Comparison of ENCODE assay signal across 26 cellular contexts in genomic region chr14:70571139-70571538, GRCh38. TPM values are rescaled to one million over a fixed set of nuclear protein-coding genes. Genes with fewer than 3 reads are reported as not detected.
DNase-seq lines count a peak whose midpoint lies in the region; ATAC-seq, FAIRE-seq and TF ChIP-seq lines count a peak whose summit lies in the region.
"Had no signal": no experiment of that assay in that cellular context is flagged by ENCODE, and none has a peak within 500 bp of the region (broad histone marks: within the 10 kb centered on the region; RNA-seq: fewer than 3 reads in every experiment).

No MANE protein-coding gene starts in this region.

- no peaks in the 10 kb centered on the region for H3K9me2 ChIP-seq in GM23338 (ENCODE audit: insufficient read depth)

- H2BK15ac ChIP-seq in H1 (ENCODE audit: low read length), result no peak overlapping the region

- DNase-seq in activated T-cell treated with anti-CD3 and anti-CD28 coated beads, Interleukin-2, amount 50 U/mL, for 72 hours, result no peak
- DNase-seq in activated T-cell treated with anti-CD3 and anti-CD28 coated beads for 4 hours (no peak), GM23338 (ENCODE audit: low spot score) (peak; percentile 4), H1 (ENCODE audit: low read depth in 1 of 2, low spot score in 2 of 2) (no peak), GM13976 (ENCODE audit: low spot score) (no peak), mammary epithelial cell (no peak)
- no peak for DNase-seq in T-helper 2 cell treated with Interferon-gamma antibody and Interleukin-4, amounts not matched to agents 5 μg/mL and 100 μg/mL, for 36 hours (ENCODE audit: low spot score)
- DNase-seq: 8988T; ACHN; AML-193; BE2C; CD4-positive, alpha-beta T cell; CD8-positive, alpha-beta memory T cell; DMS 273 treated with DMSO at 0.1 percent for 48 hours; DMS79 treated with DMSO at 0.1 percent for 48 hours; GF-D8; GM23248; HFFc6 had no signal

- in situ Hi-C loops in GM13976 (cut with MboI; ENCODE audit: low sequenced_read_pairs, unreplicated experiment), result no loop called here
- in situ Hi-C loops in mammary epithelial cell (cut with MboI; ENCODE audit: low sequenced_read_pairs in 2 of 2), result no loop called here

- no peak overlapping the region for H4K8ac ChIP-seq in H1 (ENCODE audit: extremely low read depth, insufficient read depth, low read length)

- no peak overlapping the region for H4K5ac ChIP-seq in H1 (ENCODE audit: insufficient read length, low read depth, low read length)

- TF ChIP-seq CTCF in GM23338 (conservative IDR thresholded peaks at IDR 0.05; ENCODE audit: low read depth in 2 of 2) (no peak), H1 (IDR thresholded peaks at IDR 0.05; ENCODE audit: control extremely low read depth in 1 of 3, insufficient read depth in 1 of 3, low read depth in 1 of 3, low read length in 3 of 3) (no peak), GM13976 (IDR thresholded peaks at IDR 0.05; ENCODE audit: borderline replicate concordance, control extremely low read depth, extremely low read depth, insufficient read depth, missing control alignments) (no peak), mammary epithelial cell (conservative IDR thresholded peaks at IDR 0.05 in 1 of 2, IDR thresholded peaks at IDR 0.05 in 1 of 2; ENCODE audit: extremely low read depth in 1 of 2, insufficient read depth in 1 of 2, low read depth in 1 of 2, low read length in 2 of 2) (no peak)

- POLR2A ChIA-PET in H1 (lab: Charles Lee; ENCODE audit: partially characterized antibody), result no interaction called here

- dilution Hi-C loops in mammary epithelial cell (cut with HindIII; ENCODE audit: low sequenced_read_pairs), result no loop called here

- H4K91ac ChIP-seq in H1 (replicated peaks; ENCODE audit: insufficient read length, low read length), result no peak overlapping the region

- H3K4me1 Mint-ChIP-seq in activated T-cell treated with anti-CD3 and anti-CD28 coated beads, Interleukin-2, amount 50 U/mL, for 72 hours (ENCODE audit: low read depth), result peaks cover 15% of the 10 kb centered on the region
- peaks cover 14% of the 10 kb centered on the region for H3K4me1 Mint-ChIP-seq in GM23338
- H3K4me1 Mint-ChIP-seq in activated T-helper 17 cell treated with anti-CD3 and anti-CD28 coated beads, Interleukin-2, amount 50 U/mL, for 72 hours, result peaks cover 20% of the 10 kb centered on the region
- peaks cover 8% of the 10 kb centered on the region for H3K4me1 Mint-ChIP-seq in T-helper 2 cell treated with Interferon-gamma antibody and Interleukin-4, amounts not matched to agents 5 μg/mL and 100 μg/mL, for 36 hours (ENCODE audit: low read depth)
- H3K4me1 Mint-ChIP-seq: CD14-positive monocyte had no signal

- H2BK12ac ChIP-seq in H1 (ENCODE audit: low read depth, low read length), result no peak overlapping the region

- TF ChIP-seq POLR2A in H1 (IDR thresholded peaks at IDR 0.05; ENCODE audit: control extremely low read depth in 1 of 2, low read depth in 2 of 2, low read length in 2 of 2), result no peak

- H3K23ac ChIP-seq in H1 (ENCODE audit: insufficient read length), result no peak overlapping the region

- H3K4me3 Mint-ChIP-seq in activated T-cell treated with anti-CD3 and anti-CD28 coated beads, Interleukin-2, amount 50 U/mL, for 72 hours, result no peak overlapping the region
- no peak overlapping the region for H3K4me3 Mint-ChIP-seq in GM23338
- H3K4me3 Mint-ChIP-seq in activated T-helper 17 cell treated with anti-CD3 and anti-CD28 coated beads, Interleukin-2, amount 50 U/mL, for 72 hours, result no peak overlapping the region
- no peak overlapping the region for H3K4me3 Mint-ChIP-seq in T-helper 2 cell treated with Interferon-gamma antibody and Interleukin-4, amounts not matched to agents 5 μg/mL and 100 μg/mL, for 36 hours
- H3K4me3 Mint-ChIP-seq: CD14-positive monocyte; CD4-positive, alpha-beta T cell; CD8-positive, alpha-beta memory T cell; HFFc6 had no signal

- no peaks in the 10 kb centered on the region for H3K79me1 ChIP-seq in H1 (ENCODE audit: low read depth, low read length)

- CTCF ChIA-PET in H1 (lab: Charles Lee; ENCODE audit: partially characterized antibody) (no interaction called here), mammary epithelial cell (lab: Charles Lee; ENCODE audit: low non-redundant PET) (no interaction called here)

- no peak overlapping the region for H3K4me2 ChIP-seq in GM23338
- no peak overlapping the region for H3K4me2 ChIP-seq in H1 (ENCODE audit: insufficient read depth in 1 of 2, low read depth in 2 of 2, low read length in 2 of 2)
- H3K4me2 ChIP-seq in mammary epithelial cell (ENCODE audit: insufficient read depth, low read depth, low read length), result no peak overlapping the region
- H3K4me2 ChIP-seq: A549; BLaER1 treated with 17β-estradiol and CSF1 and Interleukin-3, amounts not matched to agents 10 nM and 100 nM had no signal

- intact Hi-C loops in mammary epithelial cell (cut with micrococcal nuclease), result no loop called here

- H3K4me3 ChIP-seq in GM23338 (no peak overlapping the region), H1 (ENCODE audit: extremely low read depth in 1 of 4, insufficient read depth in 2 of 4, low read depth in 3 of 4, low read length in 4 of 4) (no peak overlapping the region), mammary epithelial cell (replicated peaks in 1 of 3; ENCODE audit: insufficient read depth in 1 of 3, low read depth in 2 of 3, low read length in 3 of 3) (no peak overlapping the region)
- H3K4me3 ChIP-seq: A549; BLaER1 treated with 17β-estradiol and CSF1 and Interleukin-3, amounts not matched to agents 10 nM and 100 nM; GM23248; HAP-1 had no signal

- peaks cover 17% of the 10 kb centered on the region; the same call in 1 of the 2 replicates for H3K79me2 ChIP-seq in GM23338 (replicated peaks; ENCODE audit: insufficient read depth)
- H3K79me2 ChIP-seq in H1 (ENCODE audit: control insufficient read depth in 1 of 2, insufficient read depth in 2 of 2, low read length in 2 of 2), result peaks cover 3 to 21% of the 10 kb centered on the region in 2 experiments; a peak in 1 of 4 replicates
- H3K79me2 ChIP-seq in mammary epithelial cell (ENCODE audit: insufficient read depth, low read length), result peaks cover 13% of the 10 kb centered on the region

- H3K9ac ChIP-seq in H1 (replicated peaks in 1 of 4; ENCODE audit: extremely low read depth in 1 of 4, low read depth in 3 of 4, low read length in 3 of 4) (no peak overlapping the region), mammary epithelial cell (ENCODE audit: insufficient read depth, low read length) (no peak overlapping the region)
- H3K9ac ChIP-seq: BLaER1 treated with 17β-estradiol and CSF1 and Interleukin-3, amounts not matched to agents 10 nM and 100 nM; GM23248 had no signal

- H4K20me1 ChIP-seq in GM23338 (replicated peaks; ENCODE audit: insufficient read depth) (no peaks in the 10 kb centered on the region; the same call in 1 of the 2 replicates), H1 (replicated peaks in 1 of 2; ENCODE audit: control insufficient read depth in 1 of 2, insufficient read depth in 2 of 2, low read length in 2 of 2) (peaks cover 0 to 3% of the 10 kb centered on the region in 2 experiments), mammary epithelial cell (ENCODE audit: insufficient read depth, low read length) (no peaks in the 10 kb centered on the region)

- H3F3A ChIP-seq in GM23338 (replicated peaks; ENCODE audit: low read depth), result no peaks in the 10 kb centered on the region

- H3K36me3 ChIP-seq in GM23338 (ENCODE audit: insufficient read depth) (peaks cover under 1% of the 10 kb centered on the region), H1 (ENCODE audit: control insufficient read depth in 2 of 4, insufficient read depth in 4 of 4, low read length in 3 of 4) (peaks cover 0 to under 1% (median 0%) of the 10 kb centered on the region in 4 experiments; a peak in 1 of 8 replicates), mammary epithelial cell (ENCODE audit: insufficient read depth, low read length) (no peaks in the 10 kb centered on the region)
- H3K36me3 ChIP-seq: BE2C had no signal

- BruUV-seq in mammary epithelial cell (replicated peaks; lab: Mats Ljungman, UMichigan), result no TSS peak

- whole genome bisulfite sequencing in H1 (ENCODE audit: extremely low coverage in 1 of 2, insufficient coverage in 1 of 2, insufficient read length in 1 of 2, insufficient replicate concordance in 2 of 2, low coverage in 1 of 2, low lambda C conversion rate in 2 of 2, missing lambda C conversion rate in 1 of 2), 2 experiments, result 91% methylated on average over 2 of the region's 2 CpGs; no CpG with 5 or more reads in 1 of the 2 experiments
- 94% methylated on average over 2 of the region's 2 CpGs for WGBS in mammary epithelial cell (ENCODE audit: low coverage, missing lambda C conversion rate)

- H3K27ac Mint-ChIP-seq in activated T-cell treated with anti-CD3 and anti-CD28 coated beads, Interleukin-2, amount 50 U/mL, for 72 hours, result peak overlapping the region; percentile 35
- H3K27ac Mint-ChIP-seq in GM23338, result no peak overlapping the region
- H3K27ac Mint-ChIP-seq in activated T-helper 17 cell treated with anti-CD3 and anti-CD28 coated beads, Interleukin-2, amount 50 U/mL, for 72 hours, result peak overlapping the region; percentile 5
- no peak overlapping the region for H3K27ac Mint-ChIP-seq in T-helper 2 cell treated with Interferon-gamma antibody and Interleukin-4, amounts not matched to agents 5 μg/mL and 100 μg/mL, for 36 hours
- H3K27ac Mint-ChIP-seq: CD14-positive monocyte; CD4-positive, alpha-beta T cell; HFFc6 had no signal

- no peak overlapping the region for H3K4ac ChIP-seq in H1 (replicated peaks; ENCODE audit: insufficient read length, low read depth, low read length)

- H3K56ac ChIP-seq in H1 (replicated peaks; ENCODE audit: insufficient read length, low read depth, low read length), result no peak overlapping the region

- ATAC-seq in activated T-cell treated with anti-CD3 and anti-CD28 coated beads, Interleukin-2, amount 50 U/mL, for 72 hours (replicated peaks in 1 of 2), result no peak
- ATAC-seq in GM23338, result no peak
- ATAC-seq in activated T-helper 17 cell treated with anti-CD3 and anti-CD28 coated beads, Interleukin-2, amount 50 U/mL, for 72 hours (replicated peaks), result peak; percentile 82
- ATAC-seq: A549 had no signal

- H3K4me1 ChIP-seq in GM23338 (ENCODE audit: insufficient read depth) (peaks cover 16% of the 10 kb centered on the region), H1 (replicated peaks in 1 of 4; ENCODE audit: control insufficient read depth in 3 of 4, insufficient read depth in 4 of 4, low read length in 3 of 4) (no peaks in the 10 kb centered on the region; a peak in 2 of 7 replicates), mammary epithelial cell (ENCODE audit: insufficient read depth, low read length) (no peaks in the 10 kb centered on the region)
- H3K4me1 ChIP-seq: A549; BE2C; BLaER1 treated with 17β-estradiol and CSF1 and Interleukin-3, amounts not matched to agents 10 nM and 100 nM had no signal

- H3K9me3 ChIP-seq in H1 (ENCODE audit: insufficient read depth in 2 of 2, low read depth in 1 of 2, low read length in 1 of 2), result no peaks in the 10 kb centered on the region
- H3K9me3 ChIP-seq in mammary epithelial cell (replicated peaks; ENCODE audit: insufficient read depth, low read length), result no peaks in the 10 kb centered on the region
- H3K9me3 ChIP-seq: A549, HAP-1 had no signal

- no peak for TF ChIP-seq RAD21 in H1 (IDR thresholded peaks at IDR 0.05 in 1 of 2, conservative IDR thresholded peaks at IDR 0.05 in 1 of 2; ENCODE audit: low read depth in 2 of 2, low read length in 2 of 2)

- H3K27me3 ChIP-seq in GM23338 (ENCODE audit: insufficient read depth) (no peaks in the 10 kb centered on the region), H1 (replicated peaks in 1 of 4; ENCODE audit: control insufficient read depth in 3 of 4, extremely low read depth in 1 of 4, insufficient read depth in 3 of 4, low read length in 3 of 4) (no peaks in the 10 kb centered on the region), mammary epithelial cell (ENCODE audit: insufficient read depth, low read length) (no peaks in the 10 kb centered on the region)
- H3K27me3 ChIP-seq: BE2C; BLaER1 treated with 17β-estradiol and CSF1 and Interleukin-3, amounts not matched to agents 10 nM and 100 nM had no signal

- no peak overlapping the region for H2BK5ac ChIP-seq in H1 (ENCODE audit: low read depth, low read length)

- H3K14ac ChIP-seq in H1 (ENCODE audit: insufficient read length), result no peak overlapping the region

- H2AFZ ChIP-seq in GM23338, result no peak overlapping the region
- H2AFZ ChIP-seq in H1 (ENCODE audit: low read length), result no peak overlapping the region
- H2AFZ ChIP-seq in mammary epithelial cell (ENCODE audit: low read depth, low read length), result no peak overlapping the region
- H2AFZ ChIP-seq: GM23248 had no signal

- H2BK120ac ChIP-seq in H1 (replicated peaks; ENCODE audit: low read depth, low read length), result no peak overlapping the region

- peaks cover 6 to 11% of the 10 kb centered on the region in 2 donors for H3K9me3 Mint-ChIP-seq in activated T-cell treated with anti-CD3 and anti-CD28 coated beads, Interleukin-2, amount 50 U/mL, for 72 hours
- peaks cover 4% of the 10 kb centered on the region; the same call in 2 of the 3 replicates for H3K9me3 Mint-ChIP-seq in GM23338
- H3K9me3 Mint-ChIP-seq in activated T-helper 17 cell treated with anti-CD3 and anti-CD28 coated beads, Interleukin-2, amount 50 U/mL, for 72 hours, result peaks cover 3% of the 10 kb centered on the region
- H3K9me3 Mint-ChIP-seq in T-helper 2 cell treated with Interferon-gamma antibody and Interleukin-4, amounts not matched to agents 5 μg/mL and 100 μg/mL, for 36 hours, result peaks cover 23% of the 10 kb centered on the region
- H3K9me3 Mint-ChIP-seq: CD4-positive, alpha-beta T cell; HFFc6 had no signal

- H3K27ac ChIP-seq in GM23338 (ENCODE audit: low read depth), result no peak overlapping the region
- no peak overlapping the region for H3K27ac ChIP-seq in H1 (ENCODE audit: low read depth, low read length)
- H3K27ac ChIP-seq in mammary epithelial cell (ENCODE audit: insufficient read depth, low read depth, low read length), result no peak overlapping the region
- H3K27ac ChIP-seq: A549; BLaER1 treated with 17β-estradiol and CSF1 and Interleukin-3, amounts not matched to agents 10 nM and 100 nM; GM23248 had no signal

- H2BK20ac ChIP-seq in H1 (ENCODE audit: low read length), result no peak overlapping the region

- no peak overlapping the region for H2AK5ac ChIP-seq in H1 (ENCODE audit: low read depth, low read length)

- FAIRE-seq in H1 (lab: Jason Lieb, UNC), result peak; percentile 32
- FAIRE-seq: A549, D721Med, H54 had no signal

- peaks cover 9 to 43% of the 10 kb centered on the region in 2 donors for H3K36me3 Mint-ChIP-seq in activated T-cell treated with anti-CD3 and anti-CD28 coated beads, Interleukin-2, amount 50 U/mL, for 72 hours (ENCODE audit: insufficient read depth in 2 of 2)
- H3K36me3 Mint-ChIP-seq in GM23338 (ENCODE audit: low read depth), result peaks cover 23% of the 10 kb centered on the region
- peaks cover 84% of the 10 kb centered on the region for H3K36me3 Mint-ChIP-seq in activated T-helper 17 cell treated with anti-CD3 and anti-CD28 coated beads, Interleukin-2, amount 50 U/mL, for 72 hours (ENCODE audit: low read depth)
- H3K36me3 Mint-ChIP-seq in T-helper 2 cell treated with Interferon-gamma antibody and Interleukin-4, amounts not matched to agents 5 μg/mL and 100 μg/mL, for 36 hours (ENCODE audit: low read depth), result peaks cover 39% of the 10 kb centered on the region

- no peak overlapping the region for H3K18ac ChIP-seq in H1 (ENCODE audit: extremely low read depth, low read length)

- no peak for TF ChIP-seq EP300 in H1 (IDR thresholded peaks at IDR 0.05; ENCODE audit: borderline replicate concordance in 1 of 2, low read depth in 2 of 2, low read length in 2 of 2)

- no peaks in the 10 kb centered on the region for H3K27me3 Mint-ChIP-seq in activated T-cell treated with anti-CD3 and anti-CD28 coated beads, Interleukin-2, amount 50 U/mL, for 72 hours (ENCODE audit: low read depth)
- no peaks in the 10 kb centered on the region for H3K27me3 Mint-ChIP-seq in GM23338 (ENCODE audit: insufficient read depth, low read depth, poor library complexity)
- H3K27me3 Mint-ChIP-seq in activated T-helper 17 cell treated with anti-CD3 and anti-CD28 coated beads, Interleukin-2, amount 50 U/mL, for 72 hours, result no peaks in the 10 kb centered on the region
- no peaks in the 10 kb centered on the region for H3K27me3 Mint-ChIP-seq in T-helper 2 cell treated with Interferon-gamma antibody and Interleukin-4, amounts not matched to agents 5 μg/mL and 100 μg/mL, for 36 hours (ENCODE audit: low read depth)
- H3K27me3 Mint-ChIP-seq: CD4-positive, alpha-beta T cell; CD8-positive, alpha-beta memory T cell had no signal

- no peaks in the 10 kb centered on the region for H3K23me2 ChIP-seq in H1 (ENCODE audit: low read depth, low read length)

RNA-seq across cellular contexts. Expression of gene MED6, which starts 29.3 kb away (rescaled TPM):
- 10 to 100 TPM; 47.9 to 49.0 TPM for total RNA-seq in activated T-cell treated with anti-CD3 and anti-CD28 coated beads, Interleukin-2, amount 50 U/mL, for 72 hours
- total RNA-seq in GM23338 (2014; rRNA removed; shearing (Covaris generic)), result 49.2 and 49.4 TPM in 2 replicates
- polyA plus RNA-seq in GM23338 (2016; fragmentation: Nextera tagmentation; extraction: Ambion mirVana) (32.1 and 49.6 TPM in 2 replicates), H1 (2011; rRNA removed) (16.9 and 33.1 TPM in 2 replicates), mammary epithelial cell (31.6 TPM)
- 10 to 100 TPM; 61.9 to 67.1 TPM for total RNA-seq in activated T-helper 17 cell treated with anti-CD3 and anti-CD28 coated beads, Interleukin-2, amount 50 U/mL, for 72 hours
- total RNA-seq in H1 (2021; fragmentation: NEBNext Ultra II Directional; extraction: Animal tissue kit (Norgen Biotek cat#: 25700)), result 39.7 and 43.7 TPM in 2 replicates
- polyA plus RNA-seq in H1 (2011; cell fraction: cytosol; rRNA removed), result 32.9 TPM
- polyA plus RNA-seq in H1 (2011; cell fraction: nucleus; rRNA removed), result 9.8 TPM
- 28.3 to 63.3 TPM (median 37.4 TPM) in 4 replicates for polyA plus RNA-seq in H1 (2012, experiment 1 of 2)
- polyA plus RNA-seq in H1 (2012, experiment 2 of 2), result 9.6 TPM
- polyA plus RNA-seq in H1 (2013, experiment 1 of 2), result 23.9 TPM
- 27.0 TPM for polyA plus RNA-seq in H1 (2013, experiment 2 of 2)
- polyA minus RNA-seq in H1 (2011; rRNA and poly(A)+ RNA removed), result 48.1 and 52.7 TPM in 2 replicates
- 17.2 TPM for polyA minus RNA-seq in H1 (2011; cell fraction: cytosol; rRNA and poly(A)+ RNA removed)
- 97.1 TPM for polyA minus RNA-seq in H1 (2011; cell fraction: nucleus; rRNA and poly(A)+ RNA removed)
- total RNA-seq in mammary epithelial cell, result 10 to 100 TPM; 28.8 to 40.0 TPM
- 4.9 TPM for polyA minus RNA-seq in mammary epithelial cell

RNA-seq across cellular contexts. Expression of gene ADAM20, which starts 36.3 kb away (rescaled TPM):
- total RNA-seq in activated T-cell treated with anti-CD3 and anti-CD28 coated beads, Interleukin-2, amount 50 U/mL, for 72 hours, result 1 to 10 TPM; 1.2 to 1.3 TPM
- total RNA-seq in GM23338 (2014; rRNA removed; shearing (Covaris generic)), result 1.7 and 2.1 TPM in 2 replicates
- polyA plus RNA-seq in GM23338 (2016; fragmentation: Nextera tagmentation; extraction: Ambion mirVana), result 0.06 TPM in 1 of 2 replicates, not detected in the other
- 1 to 10 TPM in 1 of 2 donors, under 1 TPM in 1; 0.65 to 2.9 TPM for total RNA-seq in activated T-helper 17 cell treated with anti-CD3 and anti-CD28 coated beads, Interleukin-2, amount 50 U/mL, for 72 hours
- total RNA-seq in H1 (2021; fragmentation: NEBNext Ultra II Directional; extraction: Animal tissue kit (Norgen Biotek cat#: 25700)), result 0.26 TPM in 1 of 2 replicates, not detected in the other
- 0.08 and 0.11 TPM in 2 replicates for polyA plus RNA-seq in H1 (2011; rRNA removed)
- 0.10 TPM for polyA plus RNA-seq in H1 (2011; cell fraction: cytosol; rRNA removed)
- polyA plus RNA-seq in H1 (2011; cell fraction: nucleus; rRNA removed), result 0.63 TPM
- polyA plus RNA-seq in H1 (2012, experiment 1 of 2), result 0.05 to 0.08 TPM in 2 of 4 replicates, not detected in the others
- polyA plus RNA-seq in H1 (2012, experiment 2 of 2), result not detected
- 0.04 TPM for polyA plus RNA-seq in H1 (2013, experiment 1 of 2)
- 0.02 TPM for polyA plus RNA-seq in H1 (2013, experiment 2 of 2)
- polyA minus RNA-seq in H1 (2011; rRNA and poly(A)+ RNA removed), result 5.3 and 5.4 TPM in 2 replicates
- 1.0 TPM for polyA minus RNA-seq in H1 (2011; cell fraction: cytosol; rRNA and poly(A)+ RNA removed)
- 13.9 TPM for polyA minus RNA-seq in H1 (2011; cell fraction: nucleus; rRNA and poly(A)+ RNA removed)
- 1 to 10 TPM; 1.6 to 1.8 TPM for total RNA-seq in mammary epithelial cell
- polyA plus RNA-seq in mammary epithelial cell, result not detected
- polyA minus RNA-seq in mammary epithelial cell, result not detected
- total RNA-seq: G401 had no signal
- polyA plus RNA-seq: CD14-positive monocyte; CD8-positive, alpha-beta memory T cell had no signal

Comparison
In these comparisons a context has a peak if more than half of its experiments do, and no peak if none do; other contexts are left out.
1. H3K27ac Mint-ChIP-seq: peak in activated T-cell treated with anti-CD3 and anti-CD28 coated beads, Interleukin-2, amount 50 U/mL, for 72 hours (single experiment) and activated T-helper 17 cell treated with anti-CD3 and anti-CD28 coated beads, Interleukin-2, amount 50 U/mL, for 72 hours (single experiment); none in GM23338 (single experiment) and T-helper 2 cell treated with Interferon-gamma antibody and Interleukin-4, amounts not matched to agents 5 μg/mL and 100 μg/mL, for 36 hours (single experiment).